Comparison of ENCODE assay signal across 23 cellular contexts in genomic region chr3:13825317-13825590, GRCh38. TPM values are rescaled to one million over a fixed set of nuclear protein-coding genes. Genes with fewer than 3 reads are reported as not detected.
DNase-seq lines count a peak whose midpoint lies in the region; ATAC-seq, FAIRE-seq and TF ChIP-seq lines count a peak whose summit lies in the region.
"Had no signal": no experiment of that assay in that cellular context is flagged by ENCODE, and none has a peak within 500 bp of the region (broad histone marks: within the 10 kb centered on the region; RNA-seq: fewer than 3 reads in every experiment).

No MANE protein-coding gene starts in this region.

- intact Hi-C loops in MCF 10A (cut with micrococcal nuclease) (no loop called here), breast epithelium (cut with DNase I; ENCODE audit: low total_unique reads) (no loop called here), sciatic nerve (cut with DNase I) (no loop called here)
- intact Hi-C loops in activated naive CD4-positive, alpha-beta T cell treated with anti-CD3 and anti-CD28 coated beads for 36 hours (cut with micrococcal nuclease): no loop called here

- H3K4me1 Mint-ChIP-seq in MCF 10A (ENCODE audit: insufficient read depth, unreplicated experiment): peaks cover 38% of the 10 kb centered on the region
- H3K4me1 Mint-ChIP-seq in activated naive CD4-positive, alpha-beta T cell treated with anti-CD3 and anti-CD28 coated beads for 36 hours (ENCODE audit: low read depth): peaks cover 8% of the 10 kb centered on the region

- DNase-seq in MCF 10A (ENCODE audit: unreplicated experiment) (peak; percentile 61), breast epithelium (ENCODE audit: low spot score in 2 of 2) (no peak), bronchial epithelial cell (ENCODE audit: low read depth) (peak; percentile 69), mesendoderm (peak; percentile 21), sciatic nerve (ENCODE audit: low spot score) (no peak)
- DNase-seq in activated naive CD4-positive, alpha-beta T cell treated with anti-CD3 and anti-CD28 coated beads for 36 hours: no peak
- DNase-seq: AML-193, DMS79, H7, IMR-90, Karpas-422, NCI-H1105, NCI-H2081 treated with DMSO at 0.1 percent for 48 hours, NCI-H510A, NCI-H748 treated with DMSO at 0.1 percent for 48 hours had no signal

- FAIRE-seq in bronchial epithelial cell (lab: Jason Lieb, UNC): no peak
- FAIRE-seq: G401.6, HTR-8/SVneo had no signal

- H3K4me2 ChIP-seq in mesendoderm (ENCODE audit: low read length): no peak overlapping the region

- peaks cover 7% of the 10 kb centered on the region for H3K9me3 Mint-ChIP-seq in MCF 10A (ENCODE audit: unreplicated experiment)
- H3K9me3 Mint-ChIP-seq in activated naive CD4-positive, alpha-beta T cell treated with anti-CD3 and anti-CD28 coated beads for 36 hours: peaks cover 5% of the 10 kb centered on the region

- H3K4me1 ChIP-seq in breast epithelium: no peaks in the 10 kb centered on the region
- peaks cover 2% of the 10 kb centered on the region for H3K4me1 ChIP-seq in mesendoderm (ENCODE audit: control insufficient read depth, low read depth, low read length)
- H3K4me1 ChIP-seq: SJCRH30 had no signal

- TF ChIP-seq CTCF in MCF 10A (IDR thresholded peaks at IDR 0.05; ENCODE audit: unreplicated experiment) (no peak), breast epithelium (IDR thresholded peaks at IDR 0.05) (no peak), bronchial epithelial cell (IDR thresholded peaks at IDR 0.05; ENCODE audit: insufficient read depth, low read length, severe bottlenecking) (no peak)

- no peak overlapping the region for H3K4ac ChIP-seq in mesendoderm (ENCODE audit: low read depth, low read length)

- H3K27ac Mint-ChIP-seq in MCF 10A (ENCODE audit: low read depth, unreplicated experiment): peak overlapping the region; percentile 40
- no peak overlapping the region for H3K27ac Mint-ChIP-seq in activated naive CD4-positive, alpha-beta T cell treated with anti-CD3 and anti-CD28 coated beads for 36 hours

- H3K27ac ChIP-seq in breast epithelium: no peak overlapping the region
- no peak overlapping the region for H3K27ac ChIP-seq in mesendoderm (ENCODE audit: low read depth, low read length)
- H3K27ac ChIP-seq: 22Rv1, C4-2B, SJCRH30 had no signal

- no peak overlapping the region for H4K5ac ChIP-seq in mesendoderm (ENCODE audit: low read length)

- no peak for TF ChIP-seq POLR2A in breast epithelium (IDR thresholded peaks at IDR 0.05)

- no peak overlapping the region for H2BK5ac ChIP-seq in mesendoderm (ENCODE audit: low read length)

- POLR2A ChIA-PET in MCF 10A (lab: Yijun Ruan, JAX): interaction anchor here (0.6 to 2.0 kb wide), 2 partner anchors 23 to 25 kb away, joined by 3 to 9 read pairs; no protein-coding TSS in a partner anchor

- BruUV-seq in MCF 10A (replicated peaks; lab: Mats Ljungman, UMichigan): no TSS peak

- H3K9ac ChIP-seq in mesendoderm (ENCODE audit: low read length): no peak overlapping the region

- H3K18ac ChIP-seq in mesendoderm (ENCODE audit: low read length): no peak overlapping the region

- H3K4me3 ChIP-seq in breast epithelium (no peak overlapping the region), bronchial epithelial cell (ENCODE audit: low read depth, low read length) (no peak overlapping the region), mesendoderm (ENCODE audit: low read length) (no peak overlapping the region)
- H3K4me3 ChIP-seq: SJCRH30 had no signal

- ATAC-seq in GM18520 (IDR thresholded peaks at IDR 0.05; ENCODE audit: unreplicated experiment) (no peak), sciatic nerve (no peak), HG03460 (IDR thresholded peaks at IDR 0.05; ENCODE audit: unreplicated experiment) (no peak)

- no peaks in the 10 kb centered on the region for H3K79me1 ChIP-seq in mesendoderm (ENCODE audit: low read length)

- H3K4me3 Mint-ChIP-seq in MCF 10A (ENCODE audit: unreplicated experiment): no peak overlapping the region
- no peak overlapping the region for H3K4me3 Mint-ChIP-seq in activated naive CD4-positive, alpha-beta T cell treated with anti-CD3 and anti-CD28 coated beads for 36 hours

- H2BK120ac ChIP-seq in mesendoderm (ENCODE audit: low read depth, low read length): no peak overlapping the region

- H2AK5ac ChIP-seq in mesendoderm (ENCODE audit: low read length): no peak overlapping the region

- H3K23ac ChIP-seq in mesendoderm (ENCODE audit: low read length): no peak overlapping the region

- no peaks in the 10 kb centered on the region for H3K79me2 ChIP-seq in mesendoderm (ENCODE audit: control insufficient read depth, insufficient read depth, low read length)

- no peak overlapping the region for H2BK15ac ChIP-seq in mesendoderm (replicated peaks; ENCODE audit: low read depth)

- no peaks in the 10 kb centered on the region for H3K36me3 Mint-ChIP-seq in MCF 10A (ENCODE audit: insufficient read depth, unreplicated experiment)
- H3K36me3 Mint-ChIP-seq in activated naive CD4-positive, alpha-beta T cell treated with anti-CD3 and anti-CD28 coated beads for 36 hours (ENCODE audit: low read depth): no peaks in the 10 kb centered on the region

- no CpG with 5 or more reads among the region's 3 CpGs for WGBS in mesendoderm (ENCODE audit: extremely low coverage, insufficient coverage, low lambda C conversion rate)

- H4K8ac ChIP-seq in mesendoderm (ENCODE audit: low read depth, low read length): no peak overlapping the region

- H3K27me3 Mint-ChIP-seq in MCF 10A (ENCODE audit: insufficient read depth, unreplicated experiment): no peaks in the 10 kb centered on the region
- H3K27me3 Mint-ChIP-seq in activated naive CD4-positive, alpha-beta T cell treated with anti-CD3 and anti-CD28 coated beads for 36 hours (ENCODE audit: low read depth): no peaks in the 10 kb centered on the region

- H3K36me3 ChIP-seq in breast epithelium: no peaks in the 10 kb centered on the region
- H3K36me3 ChIP-seq in bronchial epithelial cell (ENCODE audit: control insufficient read depth, insufficient read depth, low read length): peaks cover 3% of the 10 kb centered on the region
- no peaks in the 10 kb centered on the region for H3K36me3 ChIP-seq in mesendoderm (ENCODE audit: control insufficient read depth, insufficient read depth, low read length)
- H3K36me3 ChIP-seq: SJCRH30 had no signal

- CTCF ChIA-PET in MCF 10A (lab: Yijun Ruan, JAX): interaction anchor here (0.9 to 4.2 kb wide), 4 partner anchors 13 to 167 kb away, joined by 3 to 22 read pairs (median 12); partner anchors contain the start of gene WNT7A
- CTCF ChIA-PET in activated naive CD4-positive, alpha-beta T cell treated with anti-CD3 and anti-CD28 coated beads for 36 hours (lab: Charles Lee): no interaction called here

- H3K9me3 ChIP-seq in breast epithelium: peaks cover 0 to 11% of the 10 kb centered on the region in 2 donors
- H3K9me3 ChIP-seq: SJCRH30 had no signal

- H3K56ac ChIP-seq in mesendoderm (ENCODE audit: low read length): no peak overlapping the region

- H3K27me3 ChIP-seq in breast epithelium (no peaks in the 10 kb centered on the region), bronchial epithelial cell (ENCODE audit: control insufficient read depth, insufficient read depth, low read length) (no peaks in the 10 kb centered on the region), mesendoderm (ENCODE audit: insufficient read depth, low read length, poor library complexity) (no peaks in the 10 kb centered on the region)

RNA-seq across cellular contexts. Expression of gene WNT7A, which starts 54.6 kb away (rescaled TPM):
- total RNA-seq in MCF 10A (2022): 0.47 and 0.61 TPM in 2 replicates
- total RNA-seq in breast epithelium: not detected
- total RNA-seq in bronchial epithelial cell: 7.9 and 13.4 TPM in 2 replicates
- 0.04 TPM for polyA plus RNA-seq in mesendoderm (2013, experiment 1 of 2)
- polyA plus RNA-seq in mesendoderm (2013, experiment 2 of 2): 0.04 TPM
- not detected for total RNA-seq in sciatic nerve
- under 1 TPM; 0.07 to 0.10 TPM for total RNA-seq in activated naive CD4-positive, alpha-beta T cell treated with anti-CD3 and anti-CD28 coated beads for 36 hours
- total RNA-seq: IMR-90, OCI-LY7, SJCRH30 had no signal
- polyA plus RNA-seq: IMR-90 had no signal

Comparison
In these comparisons a context has a peak if more than half of its experiments do, and no peak if none do; other contexts are left out.
1. DNase-seq: peak in MCF 10A (single experiment), bronchial epithelial cell (single experiment) and mesendoderm (single experiment); none in breast epithelium (0 of 2), sciatic nerve (single experiment) and activated naive CD4-positive, alpha-beta T cell treated with anti-CD3 and anti-CD28 coated beads for 36 hours (single experiment).